ENCODE assay signal across 18 cellular contexts in the genomic region with DNA sequence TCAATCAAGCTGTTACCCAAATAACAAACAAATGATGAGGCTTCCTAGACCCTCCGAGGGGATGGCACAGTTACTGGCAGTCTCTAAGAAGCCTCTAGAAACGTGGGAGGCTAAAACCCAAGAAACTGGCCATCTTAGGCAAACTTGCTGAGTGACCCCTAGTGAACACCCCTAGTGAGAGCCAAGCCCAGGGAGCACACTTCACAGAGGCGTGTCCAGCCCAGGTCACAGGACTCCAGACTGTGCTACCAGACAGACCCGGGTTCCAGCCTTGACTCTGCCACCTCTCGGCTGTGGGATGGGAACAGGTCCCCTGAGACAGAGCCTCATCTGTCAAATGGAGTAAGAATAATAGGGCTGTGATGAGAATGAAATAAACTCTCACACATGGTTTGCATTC.
DNase-seq lines count a peak whose midpoint lies in the region; ATAC-seq and TF ChIP-seq lines count a peak whose summit lies in the region.
"Had no signal": no experiment of that assay in that cellular context is flagged by ENCODE, and none has a peak within 500 bp of the region (broad histone marks: within the 10 kb centered on the region; RNA-seq: fewer than 3 reads in every experiment).

No MANE protein-coding gene starts in this region.

- no peak overlapping the region for H2BK15ac ChIP-seq in IMR-90 (ENCODE audit: low read depth, low read length)

- no peaks in the 10 kb centered on the region for H3K4me1 Mint-ChIP-seq in endodermal cell
- H3K4me1 Mint-ChIP-seq: GM23338, H9 had no signal

- no peaks in the 10 kb centered on the region for H3K79me1 ChIP-seq in IMR-90 (ENCODE audit: low read depth in 1 of 2, low read length in 2 of 2)

- POLR2A ChIA-PET in IMR-90 (lab: Charles Lee; ENCODE audit: unreplicated experiment), result no interaction called here

- H3K9me3 ChIP-seq in IMR-90 (ENCODE audit: control insufficient read depth, insufficient read depth, low read length) (no peaks in the 10 kb centered on the region; the same call in 1 of the 2 replicates), endodermal cell (ENCODE audit: control insufficient read depth, low read length) (peaks cover 6% of the 10 kb centered on the region), spleen (peaks cover 0 to 9% (median 3%) of the 10 kb centered on the region in 8 donors), SJCRH30 (replicated peaks) (0 out of 2 replicates have a peak, but pooled peaks cover 6% of the 10 kb centered on the region)
- H3K9me3 ChIP-seq: Caco-2 had no signal

- H3K27ac ChIP-seq in IMR-90 (ENCODE audit: insufficient read depth, low read length) (no peak overlapping the region), endodermal cell (ENCODE audit: low read depth, low read length) (no peak overlapping the region), spleen (no peak overlapping the region), SJCRH30 (no peak overlapping the region)
- H3K27ac ChIP-seq: C4-2B had no signal

- H4K20me1 ChIP-seq in IMR-90 (ENCODE audit: insufficient read depth, low read length), result no peaks in the 10 kb centered on the region

- TF ChIP-seq CTCF in IMR-90 (conservative IDR thresholded peaks at IDR 0.05; ENCODE audit: low read depth, low read length) (no peak), endodermal cell (conservative IDR thresholded peaks at IDR 0.05) (no peak), spleen (IDR thresholded peaks at IDR 0.05 in 8 of 11, conservative IDR thresholded peaks at IDR 0.05 in 3 of 11) (no peak)

- no peak for TF ChIP-seq RAD21 in IMR-90 (IDR thresholded peaks at IDR 0.05; ENCODE audit: low read length)

- H3K36me3 ChIP-seq in IMR-90 (ENCODE audit: control insufficient read depth, insufficient read depth, low read length), result no peaks in the 10 kb centered on the region
- H3K36me3 ChIP-seq in endodermal cell (ENCODE audit: control insufficient read depth, insufficient read depth, low read length), result no peaks in the 10 kb centered on the region
- H3K36me3 ChIP-seq in spleen, result no peaks in the 10 kb centered on the region
- no peaks in the 10 kb centered on the region for H3K36me3 ChIP-seq in SJCRH30

- intact Hi-C loops in IMR-90 (cut with micrococcal nuclease), result no loop called here
- intact Hi-C loops in spleen (cut with DNase I; ENCODE audit: low total_unique reads), result no loop called here

- DNase-seq in IMR-90, result no peak
- DNase-seq in endodermal cell, result peak; percentile 22
- peak; percentile 41 for DNase-seq in spleen
- no peak for DNase-seq in cortex of kidney (lab: John Stamatoyannopoulos, UW)
- DNase-seq in SJCRH30, result no peak
- DNase-seq: Caco-2; CD4-positive, CD25-positive, alpha-beta regulatory T cell; CD8-positive, alpha-beta T cell; DMS153; DMS79; EL; GDM1; H9 had no signal

- H3K9ac ChIP-seq in IMR-90 (ENCODE audit: low read depth, low read length) (no peak overlapping the region), endodermal cell (ENCODE audit: extremely low read depth, low read length, poor library complexity, severe bottlenecking) (no peak overlapping the region)

- H3K18ac ChIP-seq in IMR-90 (ENCODE audit: low read depth, low read length), result no peak overlapping the region

- H3K9me1 ChIP-seq in IMR-90 (ENCODE audit: insufficient read depth, low read length), result peaks cover 3% of the 10 kb centered on the region; the same call in 1 of the 2 replicates

- H3K4me3 ChIP-seq in IMR-90 (ENCODE audit: insufficient read depth, low read depth, low read length) (no peak overlapping the region), endodermal cell (ENCODE audit: low read length) (no peak overlapping the region), spleen (no peak overlapping the region), SJCRH30 (no peak overlapping the region)
- H3K4me3 ChIP-seq: GM12878, GM23338 had no signal

- H3K4me3 Mint-ChIP-seq in endodermal cell, result no peak overlapping the region
- H3K4me3 Mint-ChIP-seq: CD4-positive, CD25-positive, alpha-beta regulatory T cell; CD8-positive, alpha-beta T cell; GM23338; H9 had no signal

- BruUV-seq in IMR-90 (replicated peaks; lab: Mats Ljungman, UMichigan), result no TSS peak

- H3K27me3 ChIP-seq in IMR-90 (ENCODE audit: control insufficient read depth, insufficient read depth, low read length) (no peaks in the 10 kb centered on the region; the same call in 1 of the 2 replicates), endodermal cell (ENCODE audit: control insufficient read depth, insufficient read depth, low read length, poor library complexity, severe bottlenecking) (no peaks in the 10 kb centered on the region), spleen (replicated peaks in 1 of 7) (peaks cover 0 to 38% (median 0%) of the 10 kb centered on the region in 7 donors), SJCRH30 (no peaks in the 10 kb centered on the region)

- WGBS in IMR-90 (ENCODE audit: extremely low coverage in 2 of 2, insufficient read length in 1 of 2), 2 experiments, result no CpG with 5 or more reads among the region's 5 CpGs
- WGBS in endodermal cell (ENCODE audit: insufficient coverage in 1 of 2, insufficient read length in 1 of 2), 2 experiments, result 77 to 78% methylated on average over 5 of the region's 5 CpGs
- 69 to 81% (median 77%) methylated on average over 5 of the region's 5 CpGs for WGBS in spleen, 5 donors

- no peak overlapping the region for H2AK5ac ChIP-seq in IMR-90 (ENCODE audit: low read depth, low read length)

- H3K56ac ChIP-seq in IMR-90 (ENCODE audit: extremely low read depth, insufficient read depth, low read length), result no peak overlapping the region

- no peak overlapping the region for H3K14ac ChIP-seq in IMR-90 (replicated peaks; ENCODE audit: low read depth, low read length)

- no peak overlapping the region for H4K5ac ChIP-seq in IMR-90 (ENCODE audit: low read depth, low read length)

- dilution Hi-C loops in IMR-90 (cut with HindIII; ENCODE audit: low sequenced_read_pairs, unreplicated experiment), result no loop called here

- no peak overlapping the region for H3K4ac ChIP-seq in IMR-90 (ENCODE audit: low read depth, low read length)

- peak overlapping the region; percentile 57 for H2AK9ac ChIP-seq in IMR-90 (replicated peaks; ENCODE audit: low read depth, low read length, poor library complexity)

- no peak overlapping the region for H2AFZ ChIP-seq in IMR-90 (replicated peaks; ENCODE audit: low read length, poor library complexity)
- H2AFZ ChIP-seq: GM23338 had no signal

- no peak overlapping the region for H2BK5ac ChIP-seq in IMR-90 (ENCODE audit: low read depth, low read length, poor library complexity, severe bottlenecking)

- no peak overlapping the region for H2BK20ac ChIP-seq in IMR-90 (ENCODE audit: low read depth, low read length)

- H3K27me3 Mint-ChIP-seq in endodermal cell (ENCODE audit: insufficient read depth), result no peaks in the 10 kb centered on the region

- in situ Hi-C loops in IMR-90 (cut with MboI; ENCODE audit: low sequenced_read_pairs), result no loop called here

- H3K36me3 Mint-ChIP-seq in endodermal cell (ENCODE audit: low read depth), result no peaks in the 10 kb centered on the region
- H3K36me3 Mint-ChIP-seq: CD4-positive, CD25-positive, alpha-beta regulatory T cell; CD8-positive, alpha-beta T cell had no signal

- no peak overlapping the region for H3K4me2 ChIP-seq in IMR-90 (ENCODE audit: low read depth, low read length)
- H3K4me2 ChIP-seq: GM23338 had no signal

- no peak overlapping the region for H4K91ac ChIP-seq in IMR-90 (ENCODE audit: insufficient read depth, low read depth, low read length)

- H2BK120ac ChIP-seq in IMR-90 (ENCODE audit: low read depth, low read length), result no peak overlapping the region

- no peak for ATAC-seq in IMR-90 (ENCODE audit: low read depth)
- no peak for ATAC-seq in GM19328 (IDR thresholded peaks at IDR 0.05; ENCODE audit: unreplicated experiment)
- ATAC-seq: CD8-positive, alpha-beta T cell; GM12878; GM23338; HCT116 had no signal

- CTCF ChIA-PET in IMR-90 (lab: Yijun Ruan, JAX), result no interaction called here

- no peak overlapping the region for H4K8ac ChIP-seq in IMR-90 (ENCODE audit: low read depth in 2 of 2, low read length in 2 of 2)

- no peak overlapping the region for H3K27ac Mint-ChIP-seq in endodermal cell
- H3K27ac Mint-ChIP-seq: CD4-positive, CD25-positive, alpha-beta regulatory T cell; CD8-positive, alpha-beta T cell; GM23338 had no signal

- no peaks in the 10 kb centered on the region for H3K4me1 ChIP-seq in IMR-90 (ENCODE audit: control insufficient read depth, insufficient read depth, low read length)
- no peaks in the 10 kb centered on the region for H3K4me1 ChIP-seq in endodermal cell (ENCODE audit: control insufficient read depth, insufficient read depth, low read length)
- H3K4me1 ChIP-seq in spleen, result no peaks in the 10 kb centered on the region
- H3K4me1 ChIP-seq in SJCRH30, result no peaks in the 10 kb centered on the region
- H3K4me1 ChIP-seq: Caco-2 had no signal

- no peak overlapping the region for H3K23ac ChIP-seq in IMR-90 (ENCODE audit: low read depth, low read length)

- H3K9me3 Mint-ChIP-seq in endodermal cell, result peaks cover 11% of the 10 kb centered on the region

- no peak for TF ChIP-seq POLR2A in IMR-90 (IDR thresholded peaks at IDR 0.05; ENCODE audit: low read depth, low read length)
- no peak for TF ChIP-seq POLR2A in spleen (IDR thresholded peaks at IDR 0.05)

TF ChIP-seq in IMR-90, 13 proteins besides CTCF, POLR2A, EP300 and RAD21 (continues in another document):
- TF ChIP-seq NFE2L2 (IDR thresholded peaks at IDR 0.05; ENCODE audit: low read depth, low read length) (no peak), RFX5 (IDR thresholded peaks at IDR 0.05; ENCODE audit: low read depth, low read length) (no peak), RCOR1 (IDR thresholded peaks at IDR 0.05; ENCODE audit: insufficient replicate concordance, low read length) (no peak), ELK1 (IDR thresholded peaks at IDR 0.05; ENCODE audit: borderline replicate concordance, low read depth, low read length) (no peak), CHD1 (IDR thresholded peaks at IDR 0.05; ENCODE audit: low read depth, low read length) (no peak), MAFK (IDR thresholded peaks at IDR 0.05; ENCODE audit: low read depth, low read length) (no peak), CEBPB (IDR thresholded peaks at IDR 0.05; ENCODE audit: low read depth, low read length) (no peak)

Comparison
In these comparisons a context has a peak if more than half of its experiments do, and no peak if none do; other contexts are left out.
1. DNase-seq: peak in endodermal cell (single experiment) and spleen (single experiment); none in IMR-90 (single experiment), cortex of kidney (single experiment) and SJCRH30 (0 of 2).